In genomic region chr4:122775039-122775438, GRCh38 we compare ENCODE assay signal across 37 cellular contexts.
"Had no signal": no experiment of that assay in that cellular context is flagged by ENCODE, and none has a peak within 500 bp of the region (broad histone marks: within the 10 kb centered on the region; RNA-seq: fewer than 3 reads in every experiment).

No MANE protein-coding gene starts in this region.

- H3K27me3 ChIP-seq: MG63, Peyer's patch had no signal

- H3K4me3 Mint-ChIP-seq: activated CD4-positive, alpha-beta memory T cell treated with anti-CD3 and anti-CD28 coated beads, Interleukin-2, amount 10 ng/mL, durations not matched to agents 7 days and 5 days; activated CD8-positive, alpha-beta memory T cell treated with anti-CD3 and anti-CD28 coated beads, Interleukin-2, amount 10 ng/mL, durations not matched to agents 7 days and 5 days; activated naive CD4-positive, alpha-beta T cell treated with anti-CD3 and anti-CD28 coated beads, Interleukin-2, amount 10 ng/mL, durations not matched to agents 7 days and 5 days; activated naive CD8-positive, alpha-beta T cell; activated naive CD8-positive, alpha-beta T cell treated with anti-CD3 and anti-CD28 coated beads, Interleukin-2, amount 50 U/mL, for 24 hours; brain had no signal

- H3K36me3 ChIP-seq: MG63, Peyer's patch, WERI-Rb-1 had no signal

- ATAC-seq: activated CD8-positive, alpha-beta memory T cell treated with anti-CD3 and anti-CD28 coated beads, Interleukin-2, amount 10 ng/mL, durations not matched to agents 7 days and 5 days; activated naive CD8-positive, alpha-beta T cell treated with anti-CD3 and anti-CD28 coated beads, Interleukin-2, amount 50 U/mL, for 24 hours; PC-3 had no signal

- H3K9me3 ChIP-seq: MG63, Peyer's patch had no signal

- H3K4me1 Mint-ChIP-seq: activated CD4-positive, alpha-beta memory T cell treated with anti-CD3 and anti-CD28 coated beads, Interleukin-2, amount 10 ng/mL, durations not matched to agents 7 days and 5 days; activated CD8-positive, alpha-beta memory T cell treated with anti-CD3 and anti-CD28 coated beads, Interleukin-2, amount 10 ng/mL, durations not matched to agents 7 days and 5 days; activated naive CD4-positive, alpha-beta T cell treated with anti-CD3 and anti-CD28 coated beads, Interleukin-2, amount 10 ng/mL, durations not matched to agents 7 days and 5 days; activated naive CD8-positive, alpha-beta T cell treated with anti-CD3 and anti-CD28 coated beads, Interleukin-2, amount 50 U/mL, for 24 hours had no signal

- H3K36me3 Mint-ChIP-seq: activated CD8-positive, alpha-beta memory T cell treated with anti-CD3 and anti-CD28 coated beads, Interleukin-2, amount 10 ng/mL, durations not matched to agents 7 days and 5 days; activated naive CD4-positive, alpha-beta T cell treated with anti-CD3 and anti-CD28 coated beads, Interleukin-2, amount 10 ng/mL, durations not matched to agents 7 days and 5 days; activated naive CD8-positive, alpha-beta T cell had no signal

- H3K4me1 ChIP-seq: Peyer's patch had no signal

- H3K4me3 ChIP-seq: MG63, Peyer's patch had no signal

- H3K27ac Mint-ChIP-seq: activated CD4-positive, alpha-beta memory T cell treated with anti-CD3 and anti-CD28 coated beads, Interleukin-2, amount 10 ng/mL, durations not matched to agents 7 days and 5 days; activated CD8-positive, alpha-beta memory T cell treated with anti-CD3 and anti-CD28 coated beads, Interleukin-2, amount 10 ng/mL, durations not matched to agents 7 days and 5 days; activated naive CD4-positive, alpha-beta T cell treated with anti-CD3 and anti-CD28 coated beads, Interleukin-2, amount 10 ng/mL, durations not matched to agents 7 days and 5 days; activated naive CD8-positive, alpha-beta T cell; activated naive CD8-positive, alpha-beta T cell treated with anti-CD3 and anti-CD28 coated beads, Interleukin-2, amount 50 U/mL, for 24 hours had no signal

- DNase-seq: activated CD4-positive, alpha-beta memory T cell treated with anti-CD3 and anti-CD28 coated beads, Interleukin-2, amount 10 ng/mL, durations not matched to agents 7 days and 5 days; activated CD4-positive, alpha-beta T cell treated with anti-CD3 and anti-CD28 coated beads for 1 hour; activated CD4-positive, alpha-beta T cell treated with anti-CD3 and anti-CD28 coated beads for 48 hours; activated CD4-positive, CD25-positive, alpha-beta regulatory T cell; activated CD8-positive, alpha-beta memory T cell treated with anti-CD3 and anti-CD28 coated beads for 24 hours; activated CD8-positive, alpha-beta memory T cell treated with anti-CD3 and anti-CD28 coated beads, Interleukin-2, amount 10 ng/mL, durations not matched to agents 7 days and 5 days; activated CD8-positive, alpha-beta memory T cell treated with anti-CD3 and anti-CD28 coated beads, Interleukin-2, amount 50 U/mL, for 48 hours; activated effector memory CD4-positive, alpha-beta T cell treated with Interleukin-2 at 50 U/mL for 16 hours; activated naive CD4-positive, alpha-beta T cell treated with anti-CD3 and anti-CD28 coated beads, Interleukin-2, amount 10 ng/mL, durations not matched to agents 7 days and 5 days; activated naive CD8-positive, alpha-beta T cell treated with anti-CD3 and anti-CD28 coated beads, Interleukin-2, amount 50 U/mL, for 24 hours; activated T-cell treated with anti-CD3 and anti-CD28 coated beads, Interleukin-2, amount 50 U/mL, for 48 hours; anterior cingulate cortex; central memory CD4-positive, alpha-beta T cell; Karpas-422; MG63; NCI-H1048; NCI-H1105 treated with DMSO at 0.1 percent for 48 hours; NCI-H1436 treated with DMSO at 0.1 percent for 48 hours; NCI-H1694 treated with DMSO at 0.1 percent for 48 hours; NCI-H2029 treated with DMSO at 0.1 percent for 48 hours; NCI-H2107; NCI-H2171; NCI-H510A; NCI-H526; NCI-H748 treated with DMSO at 0.1 percent for 48 hours; NK-92 treated with Interleukin-12 subunit alpha and Interleukin-12 subunit beta, amount 100 ng/mL, for 24 hours; PC-3; Peyer's patch; Right ventricle myocardium superior; SW 1271; T-helper 1 cell; T-helper 2 cell; T-helper 9 cell; WERI-Rb-1 had no signal

- H3K9me3 Mint-ChIP-seq: activated CD4-positive, alpha-beta memory T cell treated with anti-CD3 and anti-CD28 coated beads, Interleukin-2, amount 10 ng/mL, durations not matched to agents 7 days and 5 days; activated naive CD4-positive, alpha-beta T cell treated with anti-CD3 and anti-CD28 coated beads, Interleukin-2, amount 10 ng/mL, durations not matched to agents 7 days and 5 days; activated naive CD8-positive, alpha-beta T cell treated with anti-CD3 and anti-CD28 coated beads, Interleukin-2, amount 50 U/mL, for 24 hours had no signal

- H3K27ac ChIP-seq: Peyer's patch, RWPE1, WERI-Rb-1 had no signal

- H3K27me3 Mint-ChIP-seq: activated CD4-positive, alpha-beta memory T cell treated with anti-CD3 and anti-CD28 coated beads, Interleukin-2, amount 10 ng/mL, durations not matched to agents 7 days and 5 days; activated CD8-positive, alpha-beta memory T cell treated with anti-CD3 and anti-CD28 coated beads, Interleukin-2, amount 10 ng/mL, durations not matched to agents 7 days and 5 days; activated naive CD8-positive, alpha-beta T cell; activated naive CD8-positive, alpha-beta T cell treated with anti-CD3 and anti-CD28 coated beads, Interleukin-2, amount 50 U/mL, for 24 hours; brain had no signal
